ENCODE assay signal across 8 cellular contexts in the genomic region with DNA sequence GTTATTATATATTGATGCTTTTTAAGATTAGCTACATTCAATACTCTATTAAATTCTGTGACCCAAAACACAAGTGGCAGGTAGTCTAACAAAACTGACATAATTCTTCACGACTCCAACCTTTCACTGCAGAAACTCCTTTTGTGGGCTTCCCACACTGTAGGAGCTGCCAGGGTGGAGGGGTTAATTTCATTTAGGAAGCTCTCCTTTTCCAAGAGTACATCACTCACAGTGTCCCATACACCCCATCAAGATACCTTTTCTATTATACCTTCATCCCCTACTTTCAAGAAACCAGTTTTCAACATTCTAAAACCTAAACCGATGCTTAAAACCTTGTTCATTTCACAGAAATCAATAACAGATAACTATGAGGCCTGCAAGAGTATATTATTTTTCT. TPM values are rescaled to one million over a fixed set of nuclear protein-coding genes. Genes with fewer than 3 reads are reported as not detected.
DNase-seq lines count a peak whose midpoint lies in the region; ATAC-seq and TF ChIP-seq lines count a peak whose summit lies in the region.

No MANE protein-coding gene starts in this region.

- no peak for TF ChIP-seq CTCF in type B pancreatic cell (conservative IDR thresholded peaks at IDR 0.05)

- H3K4me1 ChIP-seq in ACC112 (ENCODE audit: control insufficient read depth, insufficient read depth, low read length, unreplicated experiment) (peaks cover 45% of the 10 kb centered on the region), GM23248 (ENCODE audit: insufficient read depth) (peaks cover 21% of the 10 kb centered on the region)

- H3K9me2 ChIP-seq in GM23248 (ENCODE audit: insufficient read depth) = no peaks in the 10 kb centered on the region

- H3K36me3 ChIP-seq in ACC112 (ENCODE audit: insufficient read depth, low read length) (peaks cover 16% of the 10 kb centered on the region), GM23248 (ENCODE audit: low read depth) (no peaks in the 10 kb centered on the region)

- peak overlapping the region; percentile 96 for H3K4me2 ChIP-seq in GM23248 (ENCODE audit: unreplicated experiment)

- H3K9ac ChIP-seq in GM23248 = peak overlapping the region; percentile 91

- WGBS in GM23248 (ENCODE audit: low coverage in 1 of 2, low lambda C conversion rate in 2 of 2, missing lambda C conversion rate in 2 of 2), 2 experiments = 7 to 10% methylated on average over 2 of the region's 2 CpGs

- peak overlapping the region; percentile 58 for H2AFZ ChIP-seq in ACC112 (ENCODE audit: low read length, unreplicated experiment)
- H2AFZ ChIP-seq in GM23248 = peak overlapping the region; percentile 92

- no peak for ATAC-seq in activated naive CD8-positive, alpha-beta T cell treated with anti-CD3 and anti-CD28 coated beads, Interleukin-2, amount 50 U/mL, for 24 hours
- no peak for ATAC-seq in GM18870 (IDR thresholded peaks at IDR 0.05; ENCODE audit: unreplicated experiment)
- no peak for ATAC-seq in HG03521 (IDR thresholded peaks at IDR 0.05; ENCODE audit: unreplicated experiment)

- H3K9me3 Mint-ChIP-seq in activated naive CD8-positive, alpha-beta T cell treated with anti-CD3 and anti-CD28 coated beads, Interleukin-2, amount 50 U/mL, for 24 hours = no peaks in the 10 kb centered on the region
- no peaks in the 10 kb centered on the region for H3K9me3 Mint-ChIP-seq in type B pancreatic cell

- H3K79me2 ChIP-seq in ACC112 (ENCODE audit: control insufficient read depth, insufficient read depth, low read length, unreplicated experiment) (peaks cover 55% of the 10 kb centered on the region), GM23248 (ENCODE audit: insufficient read depth) (peaks cover 55% of the 10 kb centered on the region)

- H3K27ac Mint-ChIP-seq in activated naive CD8-positive, alpha-beta T cell treated with anti-CD3 and anti-CD28 coated beads, Interleukin-2, amount 50 U/mL, for 24 hours = peak overlapping the region; percentile 93
- H3K27ac Mint-ChIP-seq in type B pancreatic cell = peak overlapping the region; percentile 88

- H4K20me1 ChIP-seq in GM23248 (ENCODE audit: insufficient read depth) = no peaks in the 10 kb centered on the region; the same call in 1 of the 2 replicates

- H3K27ac ChIP-seq in ACC112 (ENCODE audit: low read depth, low read length) (peak overlapping the region; percentile 40; the same call in 1 of the 2 replicates), GM23248 (peak overlapping the region; percentile 11; the same call in 1 of the 2 replicates)

- H3K4me3 ChIP-seq in ACC112 (ENCODE audit: low read depth, low read length) (peak overlapping the region; percentile 95), GM23248 (peak overlapping the region; percentile 86)

- no peaks in the 10 kb centered on the region for H3K27me3 ChIP-seq in ACC112 (ENCODE audit: insufficient read depth, low read length)
- no peaks in the 10 kb centered on the region for H3K27me3 ChIP-seq in GM23248 (replicated peaks; ENCODE audit: insufficient read depth)

- peaks cover 30% of the 10 kb centered on the region for H3K36me3 Mint-ChIP-seq in activated naive CD8-positive, alpha-beta T cell treated with anti-CD3 and anti-CD28 coated beads, Interleukin-2, amount 50 U/mL, for 24 hours (ENCODE audit: low read depth)
- H3K36me3 Mint-ChIP-seq in type B pancreatic cell = peaks cover 19% of the 10 kb centered on the region

- H3F3A ChIP-seq in GM23248 (ENCODE audit: insufficient read depth) = peaks cover 8% of the 10 kb centered on the region; the same call in 1 of the 2 replicates

- peaks cover 73% of the 10 kb centered on the region for H3K4me1 Mint-ChIP-seq in activated naive CD8-positive, alpha-beta T cell treated with anti-CD3 and anti-CD28 coated beads, Interleukin-2, amount 50 U/mL, for 24 hours
- peaks cover 46% of the 10 kb centered on the region for H3K4me1 Mint-ChIP-seq in type B pancreatic cell (ENCODE audit: unreplicated experiment)

- H3K27me3 Mint-ChIP-seq in activated naive CD8-positive, alpha-beta T cell treated with anti-CD3 and anti-CD28 coated beads, Interleukin-2, amount 50 U/mL, for 24 hours = no peaks in the 10 kb centered on the region
- no peaks in the 10 kb centered on the region for H3K27me3 Mint-ChIP-seq in type B pancreatic cell

- in situ Hi-C loops in GM23248 (cut with MboI) = no loop called here

- DNase-seq in GM23248 (peak; percentile 12), left kidney (ENCODE audit: low read depth, low spot score) (peak; percentile 39), type B pancreatic cell (ENCODE audit: extremely low spot score, unreplicated experiment) (no peak), HuH-7 (ENCODE audit: low spot score) (no peak)
- DNase-seq in activated naive CD8-positive, alpha-beta T cell treated with anti-CD3 and anti-CD28 coated beads, Interleukin-2, amount 50 U/mL, for 24 hours = no peak

- H3K9me3 ChIP-seq in GM23248 (ENCODE audit: low read depth) = no peaks in the 10 kb centered on the region

- H3K4me3 Mint-ChIP-seq in activated naive CD8-positive, alpha-beta T cell treated with anti-CD3 and anti-CD28 coated beads, Interleukin-2, amount 50 U/mL, for 24 hours = peak overlapping the region; percentile 94
- H3K4me3 Mint-ChIP-seq in type B pancreatic cell = peak overlapping the region; percentile 92

RNA-seq across cellular contexts. Expression of a gene that starts 0.8 kb away (rescaled TPM):
- 5.6 and 13.9 TPM in 2 replicates for total RNA-seq in GM23248 (2014; rRNA removed; shearing (Covaris generic))
- polyA plus RNA-seq in GM23248 (2016; fragmentation: Nextera tagmentation; extraction: Ambion mirVana) = 4.1 and 5.8 TPM in 2 replicates
- 7.8 and 11.7 TPM in 2 replicates for total RNA-seq in type B pancreatic cell (ENCODE audit: low replicate concordance)

Comparison
In these comparisons a context has a peak if more than half of its experiments do, and no peak if none do; other contexts are left out.
1. DNase-seq: peak in GM23248 (single experiment) and left kidney (single experiment); none in activated naive CD8-positive, alpha-beta T cell treated with anti-CD3 and anti-CD28 coated beads, Interleukin-2, amount 50 U/mL, for 24 hours (single experiment), type B pancreatic cell (single experiment) and HuH-7 (single experiment).